11 cellular contexts compared by ENCODE assay signal in the genomic region with DNA sequence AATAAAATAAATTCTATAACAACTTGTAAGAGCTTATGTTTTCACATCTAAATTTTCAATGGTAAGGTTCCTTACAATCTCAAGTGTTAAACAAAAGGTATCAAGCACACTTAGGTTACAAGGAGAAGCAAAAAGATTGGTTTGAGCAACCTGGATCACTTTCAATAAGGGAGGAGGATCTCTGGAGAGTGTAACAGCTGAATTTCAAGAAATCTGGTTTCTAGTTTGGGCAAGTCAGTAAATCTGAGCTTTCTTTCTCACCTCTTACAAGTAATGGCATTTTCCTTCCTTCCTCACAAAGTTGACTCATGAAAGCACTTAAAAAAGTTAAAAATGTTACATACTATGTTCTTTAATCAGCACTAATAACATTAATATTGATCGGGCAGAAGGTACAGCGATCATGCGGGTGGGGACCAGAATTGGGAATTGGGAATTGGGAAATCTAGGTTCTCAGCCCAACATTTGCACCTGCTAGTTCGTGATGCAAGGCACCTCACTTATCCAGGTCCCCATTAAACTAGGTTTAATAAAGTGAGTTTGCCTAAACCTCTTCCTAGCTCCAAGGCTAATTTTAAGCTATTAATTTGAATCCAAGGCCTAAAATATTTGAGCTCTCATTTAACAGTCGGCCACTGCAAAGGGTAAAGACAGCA. TPM values are rescaled to one million over a fixed set of nuclear protein-coding genes. Genes with fewer than 3 reads are reported as not detected.
DNase-seq lines count a peak whose midpoint lies in the region; ATAC-seq and TF ChIP-seq lines count a peak whose summit lies in the region.
"Had no signal": no experiment of that assay in that cellular context is flagged by ENCODE, and none has a peak within 500 bp of the region (broad histone marks: within the 10 kb centered on the region; RNA-seq: fewer than 3 reads in every experiment).

No MANE protein-coding gene starts in this region.

- peaks cover 75% of the 10 kb centered on the region for H3K4me1 Mint-ChIP-seq in stimulated activated naive CD8-positive, alpha-beta T cell treated with anti-CD3 and anti-CD28 coated beads, Interleukin-15, Interleukin-2, amounts not matched to agents 100 ng/mL and 50 ng/mL, for 24 hours (ENCODE audit: low read depth)

- H3K27me3 Mint-ChIP-seq in stimulated activated naive CD8-positive, alpha-beta T cell treated with anti-CD3 and anti-CD28 coated beads, Interleukin-15, Interleukin-2, amounts not matched to agents 100 ng/mL and 50 ng/mL, for 24 hours, result no peaks in the 10 kb centered on the region

- peak overlapping the region; percentile 97 for H3K9ac ChIP-seq in adipocyte (ENCODE audit: low read length)

- H3K4me3 Mint-ChIP-seq in stimulated activated naive CD8-positive, alpha-beta T cell treated with anti-CD3 and anti-CD28 coated beads, Interleukin-15, Interleukin-2, amounts not matched to agents 100 ng/mL and 50 ng/mL, for 24 hours, result peak overlapping the region; percentile 97

- H3K36me3 ChIP-seq in adipocyte (ENCODE audit: control insufficient read depth, insufficient read depth, low read length, severe bottlenecking) (no peaks in the 10 kb centered on the region), right lobe of liver (no peaks in the 10 kb centered on the region), vagina (no peaks in the 10 kb centered on the region)

- ATAC-seq in stimulated activated naive CD8-positive, alpha-beta T cell treated with anti-CD3 and anti-CD28 coated beads, Interleukin-15, Interleukin-2, amounts not matched to agents 100 U/mL and 50 U/mL, for 24 hours, result no peak
- ATAC-seq in right lobe of liver, result no peak
- no peak for ATAC-seq in GM21723 (IDR thresholded peaks at IDR 0.05; ENCODE audit: unreplicated experiment)

- no peaks in the 10 kb centered on the region for H3K9me3 Mint-ChIP-seq in stimulated activated naive CD8-positive, alpha-beta T cell treated with anti-CD3 and anti-CD28 coated beads, Interleukin-15, Interleukin-2, amounts not matched to agents 100 ng/mL and 50 ng/mL, for 24 hours

- TF ChIP-seq CTCF in right lobe of liver (IDR thresholded peaks at IDR 0.05) (no peak), vagina (IDR thresholded peaks at IDR 0.05) (no peak)

- peaks cover 53% of the 10 kb centered on the region for H3K36me3 Mint-ChIP-seq in stimulated activated naive CD8-positive, alpha-beta T cell treated with anti-CD3 and anti-CD28 coated beads, Interleukin-15, Interleukin-2, amounts not matched to agents 100 ng/mL and 50 ng/mL, for 24 hours (ENCODE audit: low read depth)

- H3K4me3 ChIP-seq in adipocyte (ENCODE audit: low read length), result peak overlapping the region; percentile 96
- peak overlapping the region in 2 of 3 donors; percentile 1 to 83 for H3K4me3 ChIP-seq in right lobe of liver
- no peak overlapping the region for H3K4me3 ChIP-seq in vagina

- WGBS in right lobe of liver (ENCODE audit: insufficient coverage, low coverage, low lambda C conversion rate, missing lambda C conversion rate), result 22% methylated on average over 5 of the region's 5 CpGs

- peaks cover 26% of the 10 kb centered on the region for H3K4me1 ChIP-seq in adipocyte (ENCODE audit: control insufficient read depth, insufficient read depth, low read length)
- H3K4me1 ChIP-seq in right lobe of liver, result peaks cover 0 to 31% (median 15%) of the 10 kb centered on the region in 4 donors
- peaks cover 63% of the 10 kb centered on the region for H3K4me1 ChIP-seq in vagina

- no peak for TF ChIP-seq POLR2A in right lobe of liver (IDR thresholded peaks at IDR 0.05)
- TF ChIP-seq POLR2A in vagina (IDR thresholded peaks at IDR 0.05), result no peak

- H3K27ac Mint-ChIP-seq in stimulated activated naive CD8-positive, alpha-beta T cell treated with anti-CD3 and anti-CD28 coated beads, Interleukin-15, Interleukin-2, amounts not matched to agents 100 ng/mL and 50 ng/mL, for 24 hours, result peak overlapping the region; percentile 78

- peak overlapping the region in 1 of 3 donors; percentile 21 for H3K27ac ChIP-seq in right lobe of liver
- peak overlapping the region; percentile 13 for H3K27ac ChIP-seq in vagina

- H3K27me3 ChIP-seq in adipocyte (replicated peaks; ENCODE audit: control insufficient read depth, insufficient read depth, low read length) (no peaks in the 10 kb centered on the region), right lobe of liver (no peaks in the 10 kb centered on the region), vagina (no peaks in the 10 kb centered on the region)

- intact Hi-C loops in right lobe of liver (cut with DNase I), result no loop called here
- intact Hi-C loops in vagina (cut with DNase I), result no loop called here
- intact Hi-C loops in posterior cingulate gyrus (cut with DNase I), result loop anchor here (2.0 kb wide), 1 partner anchor 20 kb away; no protein-coding TSS in a partner anchor

- H3K9me3 ChIP-seq in adipocyte (ENCODE audit: control insufficient read depth, low read length) (no peaks in the 10 kb centered on the region), right lobe of liver (no peaks in the 10 kb centered on the region), vagina (no peaks in the 10 kb centered on the region)

- no peak for DNase-seq in stimulated activated naive CD8-positive, alpha-beta T cell treated with anti-CD3 and anti-CD28 coated beads, Interleukin-15, Interleukin-2, amounts not matched to agents 100 U/mL and 50 U/mL, for 24 hours
- no peak for DNase-seq in adipocyte (ENCODE audit: low read depth)
- no peak for DNase-seq in right lobe of liver
- no peak for DNase-seq in vagina (ENCODE audit: extremely low spot score in 2 of 2)
- no peak for DNase-seq in posterior cingulate gyrus
- no peak for DNase-seq in NCI-H187 (lab: John Stamatoyannopoulos, UW)
- DNase-seq: activated CD4-positive, alpha-beta T cell treated with anti-CD3 and anti-CD28 coated beads for 4 hours; DMS 273 treated with DMSO at 0.1 percent for 48 hours; foreskin melanocyte had no signal

RNA-seq across cellular contexts. Expression of a gene that starts 3.1 kb away (rescaled TPM):
- total RNA-seq in right lobe of liver, result 10 to 100 TPM; 32.8 to 91.1 (median 68.6) TPM
- total RNA-seq in vagina, result 57.2 TPM

RNA-seq across cellular contexts. Expression of a gene that starts 28.4 kb away (rescaled TPM):
- 10 to 100 TPM; 16.4 to 26.8 (median 21.2) TPM for total RNA-seq in right lobe of liver
- total RNA-seq in vagina, result 7.9 TPM

Comparison
In these comparisons a context has a peak if more than half of its experiments do, and no peak if none do; other contexts are left out.
1. H3K4me3 ChIP-seq: peak in adipocyte (single experiment) and right lobe of liver (2 of 3); none in vagina (0 of 2).